ENCODE assay signal across 7 cellular contexts in genomic region chr20:62824476-62825287, GRCh38. TPM values are rescaled to one million over a fixed set of nuclear protein-coding genes. Genes with fewer than 3 reads are reported as not detected.
DNase-seq lines count a peak whose midpoint lies in the region; ATAC-seq and TF ChIP-seq lines count a peak whose summit lies in the region.

No MANE protein-coding gene starts in this region.

- TF ChIP-seq CTCF in GM13977 (IDR thresholded peaks at IDR 0.05; ENCODE audit: extremely low read depth, insufficient read depth, missing control alignments) (no peak), NB4 (IDR thresholded peaks at IDR 0.05; ENCODE audit: low read depth, low read length) (no peak), testis (IDR thresholded peaks at IDR 0.05) (no peak)

- peak; percentile 82 for DNase-seq in GM13977 (ENCODE audit: low spot score)
- DNase-seq in NB4 (ENCODE audit: low read depth) = peak; percentile 88
- DNase-seq in activated CD4-positive, alpha-beta T cell treated with anti-CD3 and anti-CD28 coated beads for 1 hour = peak; percentile 42
- no peak for DNase-seq in left cardiac atrium
- DNase-seq in stimulated activated CD8-positive, alpha-beta memory T cell treated with anti-CD3 and anti-CD28 coated beads, Interleukin-4, amount 100 ng/mL, for 48 hours = peak; percentile 50
- no peak for DNase-seq in testis
- no peak for DNase-seq in OCI-M2 (lab: John Stamatoyannopoulos, UW; ENCODE audit: unreplicated experiment)

- intact Hi-C loops in left cardiac atrium (cut with DNase I) = no loop called here
- intact Hi-C loops in testis (cut with DNase I; ENCODE audit: low total_unique reads) = no loop called here

- WGBS in testis, 2 donors = 7 to 69% methylated on average over 2 to 23 of the region's 34 CpGs

- H3K4me3 ChIP-seq in NB4 (ENCODE audit: low read depth, low read length) = no peak overlapping the region
- H3K4me3 ChIP-seq in testis = no peak overlapping the region

- H3K9me3 ChIP-seq in testis = no peaks in the 10 kb centered on the region

- no peaks in the 10 kb centered on the region for H3K36me3 ChIP-seq in testis (ENCODE audit: low read depth, missing control alignments)

- TF ChIP-seq POLR2A in NB4 (IDR thresholded peaks at IDR 0.05; ENCODE audit: extremely low read depth, insufficient read length) (no peak), testis (IDR thresholded peaks at IDR 0.05) (no peak)

- H3K27ac ChIP-seq in testis = no peak overlapping the region

- ATAC-seq in left cardiac atrium = peak; percentile 74 to 79

- peaks cover 2% of the 10 kb centered on the region for H3K4me1 ChIP-seq in testis

- no peaks in the 10 kb centered on the region for H3K27me3 ChIP-seq in testis

- in situ Hi-C loops in GM13977 (cut with MboI; ENCODE audit: low pct_unique_long_range_greater_than_20kb, low sequenced_read_pairs, unreplicated experiment) = no loop called here

RNA-seq across cellular contexts. Expression of gene COL9A3, which starts 7.8 kb away (rescaled TPM):
- total RNA-seq in left cardiac atrium = 1 to 10 TPM; 4.0 to 4.7 TPM
- 10 to 100 TPM; 19.1 to 50.6 TPM for total RNA-seq in testis
- polyA plus RNA-seq in testis (ENCODE audit: insufficient read depth, low read depth, low replicate concordance) = 21.3 TPM

RNA-seq across cellular contexts. Expression of gene OGFR, which starts 20.0 kb away (rescaled TPM):
- 10 to 100 TPM; 23.3 to 23.6 TPM for total RNA-seq in left cardiac atrium
- 10 to 100 TPM; 46.6 to 57.0 TPM for total RNA-seq in testis
- polyA plus RNA-seq in testis (ENCODE audit: insufficient read depth, low read depth, low replicate concordance) = 23.7 TPM

RNA-seq across cellular contexts. Expression of gene MRGBP, which starts 28.4 kb away (rescaled TPM):
- 1 to 10 TPM; 8.9 TPM for total RNA-seq in left cardiac atrium
- 10 to 100 TPM; 52.5 to 56.7 TPM for total RNA-seq in testis
- polyA plus RNA-seq in testis (ENCODE audit: insufficient read depth, low read depth, low replicate concordance) = 98.3 TPM

RNA-seq across cellular contexts. Expression of gene TCFL5, which starts 36.9 kb away (rescaled TPM):
- total RNA-seq in left cardiac atrium (1 to 10 TPM; 6.4 to 8.4 TPM), testis (10 to 100 TPM; 66.4 to 85.3 TPM)
- polyA plus RNA-seq in testis (ENCODE audit: insufficient read depth, low read depth, low replicate concordance) = 184 TPM

Comparison
In these comparisons a context has a peak if more than half of its experiments do, and no peak if none do; other contexts are left out.
1. DNase-seq: peak in GM13977 (single experiment), NB4 (single experiment), activated CD4-positive, alpha-beta T cell treated with anti-CD3 and anti-CD28 coated beads for 1 hour (single experiment) and stimulated activated CD8-positive, alpha-beta memory T cell treated with anti-CD3 and anti-CD28 coated beads, Interleukin-4, amount 100 ng/mL, for 48 hours (single experiment); none in left cardiac atrium (single experiment), testis (single experiment) and OCI-M2 (single experiment).
2. RNA of gene MRGBP, which starts 28.4 kb away (total RNA-seq): 52.5 to 56.7 TPM in testis; 8.9 TPM in left cardiac atrium; every median in the first group is over 4 times any median in the second.